10 cellular contexts compared by ENCODE assay signal in genomic region chr3:123025642-123026521, GRCh38. TPM values are rescaled to one million over a fixed set of nuclear protein-coding genes. Genes with fewer than 3 reads are reported as not detected.
DNase-seq lines count a peak whose midpoint lies in the region; ATAC-seq and TF ChIP-seq lines count a peak whose summit lies in the region.
"Had no signal": no experiment of that assay in that cellular context is flagged by ENCODE, and none has a peak within 500 bp of the region (broad histone marks: within the 10 kb centered on the region; RNA-seq: fewer than 3 reads in every experiment).

No MANE protein-coding gene starts in this region.

- CTCF ChIA-PET in IMR-90 (lab: Yijun Ruan, JAX) = no interaction called here
- CTCF ChIA-PET in activated CD8-positive, alpha-beta T cell treated with anti-CD3 and anti-CD28 coated beads for 36 hours (lab: Charles Lee) = interaction anchor here (1.6 kb wide), 1 partner anchor 12 kb away, joined by 3 read pairs; no protein-coding TSS in a partner anchor

- H3K4me1 Mint-ChIP-seq in endodermal cell (peaks cover 58% of the 10 kb centered on the region), natural killer cell (peaks cover 4 to 25% of the 10 kb centered on the region in 2 donors)
- H3K4me1 Mint-ChIP-seq in activated CD8-positive, alpha-beta T cell treated with anti-CD3 and anti-CD28 coated beads for 36 hours (ENCODE audit: low read depth) = peaks cover 13% of the 10 kb centered on the region

- DNase-seq in Ammon's horn (ENCODE audit: low spot score) (peak; percentile 15), IMR-90 (no peak), endodermal cell (peak; percentile 92), natural killer cell (no peak), foreskin keratinocyte (no peak)
- no peak for DNase-seq in activated CD8-positive, alpha-beta T cell treated with anti-CD3 and anti-CD28 coated beads for 36 hours
- DNase-seq: central memory CD4-positive, alpha-beta T cell; OCI-M1 had no signal

- H4K20me1 ChIP-seq in IMR-90 (ENCODE audit: insufficient read depth, low read length) = 0 out of 2 replicates have a peak, but pooled peaks cover 3% of the 10 kb centered on the region

- H3K4me1 ChIP-seq in IMR-90 (ENCODE audit: control insufficient read depth, insufficient read depth, low read length) = peaks cover 5% of the 10 kb centered on the region; the same call in 1 of the 2 replicates
- peaks cover 31% of the 10 kb centered on the region for H3K4me1 ChIP-seq in endodermal cell (ENCODE audit: control insufficient read depth, insufficient read depth, low read length)
- H3K4me1 ChIP-seq in foreskin keratinocyte = no peaks in the 10 kb centered on the region

- ATAC-seq in IMR-90 (ENCODE audit: low read depth) = no peak
- no peak for ATAC-seq in natural killer cell
- ATAC-seq in foreskin keratinocyte = no peak
- ATAC-seq in activated CD8-positive, alpha-beta T cell treated with anti-CD3 and anti-CD28 coated beads for 36 hours = no peak
- no peak for ATAC-seq in HG03565 (IDR thresholded peaks at IDR 0.05; ENCODE audit: unreplicated experiment)
- ATAC-seq in GM21723 (IDR thresholded peaks at IDR 0.05; ENCODE audit: unreplicated experiment) = no peak

- no peak overlapping the region for H4K91ac ChIP-seq in IMR-90 (ENCODE audit: insufficient read depth, low read depth, low read length)

- H3K4me3 ChIP-seq in IMR-90 (ENCODE audit: insufficient read depth, low read depth, low read length) (no peak overlapping the region), endodermal cell (ENCODE audit: low read length) (peak overlapping the region; percentile 81)

- no peak overlapping the region for H3K23ac ChIP-seq in IMR-90 (ENCODE audit: low read depth, low read length)

- no peak overlapping the region for H2BK120ac ChIP-seq in IMR-90 (ENCODE audit: low read depth, low read length)

- no peak overlapping the region for H2AK5ac ChIP-seq in IMR-90 (ENCODE audit: low read depth, low read length)

- H3K14ac ChIP-seq in IMR-90 (replicated peaks; ENCODE audit: low read depth, low read length) = no peak overlapping the region

- no peak overlapping the region for H2AK9ac ChIP-seq in IMR-90 (replicated peaks; ENCODE audit: low read depth, low read length, poor library complexity)

- dilution Hi-C loops in IMR-90 (cut with HindIII; ENCODE audit: low sequenced_read_pairs, unreplicated experiment) = no loop called here

- H2AFZ ChIP-seq in IMR-90 (replicated peaks; ENCODE audit: low read length, poor library complexity) = no peak overlapping the region

- H3K9me1 ChIP-seq in IMR-90 (ENCODE audit: insufficient read depth, low read length) = no peaks in the 10 kb centered on the region

- H3K9me3 ChIP-seq in IMR-90 (ENCODE audit: control insufficient read depth, insufficient read depth, low read length) (0 out of 2 replicates have a peak, but pooled peaks cover 2% of the 10 kb centered on the region), endodermal cell (ENCODE audit: control insufficient read depth, low read length) (no peaks in the 10 kb centered on the region)

- in situ Hi-C loops in IMR-90 (cut with MboI; ENCODE audit: low sequenced_read_pairs) = loop anchor here (10.0 kb wide), 1 partner anchor 81 kb away; no protein-coding TSS in a partner anchor

- WGBS in IMR-90 (ENCODE audit: extremely low coverage in 2 of 2, insufficient read length in 1 of 2), 2 experiments = 61% methylated on average over 2 of the region's 33 CpGs; no CpG with 5 or more reads in 1 of the 2 experiments
- 16 to 19% methylated on average over 12 to 31 of the region's 33 CpGs for WGBS in endodermal cell (ENCODE audit: insufficient coverage in 1 of 2, insufficient read length in 1 of 2), 2 experiments

- no peak overlapping the region for H2BK20ac ChIP-seq in IMR-90 (ENCODE audit: low read depth, low read length)

- TF ChIP-seq POLR2A in IMR-90 (IDR thresholded peaks at IDR 0.05; ENCODE audit: low read depth, low read length) = no peak

- no TSS peak for BruUV-seq in IMR-90 (replicated peaks; lab: Mats Ljungman, UMichigan)

- H3K27me3 ChIP-seq in IMR-90 (ENCODE audit: control insufficient read depth, insufficient read depth, low read length) (peaks cover 91% of the 10 kb centered on the region), endodermal cell (ENCODE audit: control insufficient read depth, insufficient read depth, low read length, poor library complexity, severe bottlenecking) (no peaks in the 10 kb centered on the region), foreskin keratinocyte (peaks cover 100% of the 10 kb centered on the region)

- no peaks in the 10 kb centered on the region for H3K79me1 ChIP-seq in IMR-90 (ENCODE audit: low read depth in 1 of 2, low read length in 2 of 2)

- H3K56ac ChIP-seq in IMR-90 (ENCODE audit: extremely low read depth, insufficient read depth, low read length) = no peak overlapping the region

- POLR2A ChIA-PET in IMR-90 (lab: Charles Lee; ENCODE audit: unreplicated experiment) = no interaction called here
- POLR2A ChIA-PET in activated CD8-positive, alpha-beta T cell treated with anti-CD3 and anti-CD28 coated beads for 36 hours (lab: Charles Lee) = no interaction called here

- H3K27ac Mint-ChIP-seq in endodermal cell (no peak overlapping the region), natural killer cell (no peak overlapping the region)
- H3K27ac Mint-ChIP-seq in activated CD8-positive, alpha-beta T cell treated with anti-CD3 and anti-CD28 coated beads for 36 hours = no peak overlapping the region

- no peak overlapping the region for H4K5ac ChIP-seq in IMR-90 (ENCODE audit: low read depth, low read length)

- H3K27ac ChIP-seq in IMR-90 (ENCODE audit: insufficient read depth, low read length) (no peak overlapping the region), endodermal cell (ENCODE audit: low read depth, low read length) (no peak overlapping the region), foreskin keratinocyte (no peak overlapping the region)

- H3K4me2 ChIP-seq in IMR-90 (ENCODE audit: low read depth, low read length) = peak overlapping the region; percentile 33; the same call in 1 of the 2 replicates

- H3K36me3 Mint-ChIP-seq in endodermal cell (ENCODE audit: low read depth) (no peaks in the 10 kb centered on the region), natural killer cell (no peaks in the 10 kb centered on the region)
- H3K36me3 Mint-ChIP-seq in activated CD8-positive, alpha-beta T cell treated with anti-CD3 and anti-CD28 coated beads for 36 hours (ENCODE audit: low read depth) = no peaks in the 10 kb centered on the region

- H3K9me3 Mint-ChIP-seq in endodermal cell = no peaks in the 10 kb centered on the region
- H3K9me3 Mint-ChIP-seq in natural killer cell = no peaks in the 10 kb centered on the region
- no peaks in the 10 kb centered on the region for H3K9me3 Mint-ChIP-seq in activated CD8-positive, alpha-beta T cell treated with anti-CD3 and anti-CD28 coated beads for 36 hours

- no peak overlapping the region for H2BK5ac ChIP-seq in IMR-90 (ENCODE audit: low read depth, low read length, poor library complexity, severe bottlenecking)

- TF ChIP-seq CTCF in IMR-90 (conservative IDR thresholded peaks at IDR 0.05; ENCODE audit: low read depth, low read length) (no peak), endodermal cell (conservative IDR thresholded peaks at IDR 0.05) (no peak), natural killer cell (IDR thresholded peaks at IDR 0.05) (no peak), foreskin keratinocyte (conservative IDR thresholded peaks at IDR 0.05) (no peak)
- no peak for TF ChIP-seq CTCF in activated CD8-positive, alpha-beta T cell treated with anti-CD3 and anti-CD28 coated beads for 36 hours (IDR thresholded peaks at IDR 0.05)

- H3K27me3 Mint-ChIP-seq in endodermal cell (ENCODE audit: insufficient read depth) = peaks cover 45% of the 10 kb centered on the region
- H3K27me3 Mint-ChIP-seq in natural killer cell (ENCODE audit: low read depth in 2 of 2) = peaks cover 53 to 66% of the 10 kb centered on the region in 2 donors
- peaks cover 67% of the 10 kb centered on the region for H3K27me3 Mint-ChIP-seq in activated CD8-positive, alpha-beta T cell treated with anti-CD3 and anti-CD28 coated beads for 36 hours

- H3K36me3 ChIP-seq in IMR-90 (ENCODE audit: control insufficient read depth, insufficient read depth, low read length) (no peaks in the 10 kb centered on the region), endodermal cell (ENCODE audit: control insufficient read depth, insufficient read depth, low read length) (no peaks in the 10 kb centered on the region)

- TF ChIP-seq RAD21 in IMR-90 (IDR thresholded peaks at IDR 0.05; ENCODE audit: low read length) = no peak

- no peak overlapping the region for H3K9ac ChIP-seq in IMR-90 (ENCODE audit: low read depth, low read length)
- no peak overlapping the region for H3K9ac ChIP-seq in endodermal cell (ENCODE audit: extremely low read depth, low read length, poor library complexity, severe bottlenecking)

- no peak overlapping the region for H3K4ac ChIP-seq in IMR-90 (ENCODE audit: low read depth, low read length)

- H2BK15ac ChIP-seq in IMR-90 (ENCODE audit: low read depth, low read length) = no peak overlapping the region

- H3K4me3 Mint-ChIP-seq in endodermal cell = peak overlapping the region; percentile 79
- peak overlapping the region; percentile 62 for H3K4me3 Mint-ChIP-seq in natural killer cell
- no peak overlapping the region for H3K4me3 Mint-ChIP-seq in activated CD8-positive, alpha-beta T cell treated with anti-CD3 and anti-CD28 coated beads for 36 hours

- H4K8ac ChIP-seq in IMR-90 (ENCODE audit: low read depth in 2 of 2, low read length in 2 of 2) = no peak overlapping the region

- intact Hi-C loops in IMR-90 (cut with micrococcal nuclease) = loop anchor here (5.0 to 10.0 kb wide), 4 partner anchors 231 to 1479 kb away; partner anchors contain the start of genes DTX3L, PARP14, PARP9 and POLQ
- intact Hi-C loops in natural killer cell (cut with micrococcal nuclease) = loop anchor here (5.0 kb wide), 1 partner anchor 269 kb away; no protein-coding TSS in a partner anchor
- intact Hi-C loops in activated CD8-positive, alpha-beta T cell treated with anti-CD3 and anti-CD28 coated beads for 36 hours (cut with micrococcal nuclease) = loop anchor here (10.0 kb wide), 2 partner anchors 81 to 271 kb away; no protein-coding TSS in a partner anchor

- no peak overlapping the region for H3K18ac ChIP-seq in IMR-90 (ENCODE audit: low read depth, low read length)

RNA-seq across cellular contexts. Expression of gene SEMA5B, which starts 1.7 kb away (rescaled TPM):
- total RNA-seq in IMR-90 (2012; rRNA removed) (not detected in 2 replicates), endodermal cell (10 to 100 TPM; 37.3 to 45.8 TPM), natural killer cell (under 1 TPM in 1 of 3 donors, not detected in 2; 0.23 TPM), foreskin keratinocyte (not detected in 2 replicates)
- polyA plus RNA-seq in IMR-90 (2012; rRNA removed) (not detected in 2 replicates), foreskin keratinocyte (not detected in 2 replicates)
- polyA plus RNA-seq in IMR-90 (2012; cell fraction: cytosol; rRNA removed) = not detected in 2 replicates
- polyA plus RNA-seq in IMR-90 (2012; cell fraction: nucleus; rRNA removed; ENCODE audit: low replicate concordance) = not detected in 2 replicates
- 76.1 TPM for polyA plus RNA-seq in endodermal cell (2013, experiment 1 of 2)
- 68.4 TPM for polyA plus RNA-seq in endodermal cell (2013, experiment 2 of 2)
- not detected for total RNA-seq in activated CD8-positive, alpha-beta T cell treated with anti-CD3 and anti-CD28 coated beads for 36 hours

RNA-seq across cellular contexts. Expression of gene PDIA5, which starts 40.9 kb away (rescaled TPM):
- 19.4 and 21.4 TPM in 2 replicates for total RNA-seq in IMR-90 (2012; rRNA removed)
- 37.7 and 42.0 TPM in 2 replicates for polyA plus RNA-seq in IMR-90 (2012; rRNA removed)
- 30.5 and 45.0 TPM in 2 replicates for polyA plus RNA-seq in IMR-90 (2012; cell fraction: cytosol; rRNA removed)
- 22.6 and 46.8 TPM in 2 replicates for polyA plus RNA-seq in IMR-90 (2012; cell fraction: nucleus; rRNA removed; ENCODE audit: low replicate concordance)
- total RNA-seq in endodermal cell = 10 to 100 TPM; 57.5 to 68.3 TPM
- polyA plus RNA-seq in endodermal cell (2013, experiment 1 of 2) = 28.6 TPM
- 31.1 TPM for polyA plus RNA-seq in endodermal cell (2013, experiment 2 of 2)
- 1 to 10 TPM in 1 of 3 donors, under 1 TPM in 2; 0.59 to 3.3 (median 0.63) TPM for total RNA-seq in natural killer cell
- 27.2 and 29.2 TPM in 2 replicates for total RNA-seq in foreskin keratinocyte
- 25.6 and 27.9 TPM in 2 replicates for polyA plus RNA-seq in foreskin keratinocyte
- total RNA-seq in activated CD8-positive, alpha-beta T cell treated with anti-CD3 and anti-CD28 coated beads for 36 hours = 10 to 100 TPM; 17.9 to 19.0 TPM

Comparison
In these comparisons a context has a peak if more than half of its experiments do, and no peak if none do; other contexts are left out.
1. DNase-seq: peak in Ammon's horn (single experiment) and endodermal cell (single experiment); none in IMR-90 (single experiment), natural killer cell (single experiment), foreskin keratinocyte (0 of 2) and activated CD8-positive, alpha-beta T cell treated with anti-CD3 and anti-CD28 coated beads for 36 hours (single experiment).
2. RNA of gene SEMA5B, which starts 1.7 kb away (total RNA-seq): 37.3 to 45.8 TPM in endodermal cell; not detected in activated CD8-positive, alpha-beta T cell treated with anti-CD3 and anti-CD28 coated beads for 36 hours, not detected in foreskin keratinocyte, not detected in IMR-90 and 0.23 TPM in natural killer cell; every median in the first group is over 10 times any median in the second.